ENCODE assay signal across 8 cellular contexts in the genomic region with DNA sequence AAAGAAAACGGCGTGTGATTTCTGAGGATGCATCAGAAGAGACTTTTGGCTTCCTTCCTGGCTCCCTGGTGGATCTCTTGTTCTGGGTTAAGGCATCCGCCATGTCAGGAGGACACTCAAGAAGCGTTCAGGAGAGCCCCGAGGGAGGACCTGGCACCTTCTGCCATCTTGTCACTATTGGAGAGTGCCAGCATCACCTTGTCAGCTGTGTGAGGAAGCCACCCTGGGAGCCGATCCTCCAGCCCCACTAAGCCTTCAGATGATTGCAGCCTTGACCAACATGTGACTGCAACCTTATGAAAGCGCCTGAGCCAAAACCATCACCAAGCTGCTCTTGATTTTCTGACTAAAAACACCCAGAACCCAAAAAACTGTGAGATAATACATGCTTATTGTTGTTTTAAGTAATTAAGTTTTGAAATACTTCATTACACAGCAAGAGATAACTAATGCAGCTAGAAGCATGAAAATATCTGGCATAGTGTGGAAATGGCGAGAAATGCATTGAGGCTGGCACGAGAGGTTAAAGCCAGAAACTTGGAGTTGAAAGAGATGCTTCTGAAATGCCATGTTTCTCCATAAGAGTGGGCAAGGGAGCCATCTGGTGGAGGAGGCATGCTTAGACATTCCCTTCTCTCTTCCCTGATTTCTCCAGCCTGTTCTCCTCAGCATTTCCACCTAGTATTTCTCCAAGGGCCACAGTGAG. TPM values are rescaled to one million over a fixed set of nuclear protein-coding genes. Genes with fewer than 3 reads are reported as not detected.
DNase-seq lines count a peak whose midpoint lies in the region; ATAC-seq and TF ChIP-seq lines count a peak whose summit lies in the region.

No MANE protein-coding gene starts in this region.

- H3K27ac ChIP-seq in SJSA1 (no peak overlapping the region), adrenal gland (no peak overlapping the region)

- intact Hi-C loops in adrenal gland (cut with DNase I): loop anchor here (5.0 to 10.0 kb wide), 2 partner anchors 34 to 157 kb away; partner anchors contain the start of gene ANKRD2 (in 1 of the 2)
- intact Hi-C loops in left ventricle myocardium superior (cut with micrococcal nuclease): no loop called here

- 54 to 60% (median 56%) methylated on average over 8 to 9 of the region's 9 CpGs for WGBS in adrenal gland, 4 donors

- ATAC-seq in left ventricle myocardium superior: peak; percentile 75
- ATAC-seq in GM18498 (IDR thresholded peaks at IDR 0.05; ENCODE audit: unreplicated experiment): no peak
- no peak for ATAC-seq in GM18519 (IDR thresholded peaks at IDR 0.05; ENCODE audit: low FRiP score, unreplicated experiment)

- TF ChIP-seq POLR2A in adrenal gland (IDR thresholded peaks at IDR 0.05): no peak

- no peaks in the 10 kb centered on the region for H3K27me3 ChIP-seq in SJSA1 (replicated peaks)
- no peaks in the 10 kb centered on the region for H3K27me3 ChIP-seq in adrenal gland

- TF ChIP-seq CTCF in adrenal gland (IDR thresholded peaks at IDR 0.05) (peak; percentile 65 to 95 (median 92)), retinal pigment epithelial cell (conservative IDR thresholded peaks at IDR 0.05; ENCODE audit: low read depth, low read length) (peak; percentile 90)

- peak; percentile 77 for DNase-seq in EL
- DNase-seq in M059J (ENCODE audit: low read depth): peak; percentile 77
- peak; percentile 62 to 63 for DNase-seq in SJSA1 (ENCODE audit: low read depth in 1 of 2, low spot score in 2 of 2)
- peak; percentile 68 to 90 (median 72) for DNase-seq in adrenal gland
- DNase-seq in left ventricle myocardium superior: no peak
- DNase-seq in retinal pigment epithelial cell (ENCODE audit: low read depth): no peak

- H3K4me3 ChIP-seq in SJSA1: no peak overlapping the region
- no peak overlapping the region for H3K4me3 ChIP-seq in adrenal gland
- H3K4me3 ChIP-seq in retinal pigment epithelial cell (ENCODE audit: low read length): no peak overlapping the region

- H3K4me1 ChIP-seq in SJSA1 (replicated peaks) (peaks cover 1% of the 10 kb centered on the region), adrenal gland (replicated peaks in 1 of 2) (no peaks in the 10 kb centered on the region)

- no peaks in the 10 kb centered on the region for H3K9me3 ChIP-seq in SJSA1 (replicated peaks)
- no peaks in the 10 kb centered on the region for H3K9me3 ChIP-seq in adrenal gland (replicated peaks in 1 of 3)

- H3K36me3 ChIP-seq in SJSA1 (no peaks in the 10 kb centered on the region), adrenal gland (replicated peaks in 1 of 2) (no peaks in the 10 kb centered on the region)

RNA-seq across cellular contexts. Expression of gene ZFYVE27, which starts 5.4 kb away (rescaled TPM):
- total RNA-seq in M059J (2014; rRNA removed; shearing (Covaris generic)): 9.0 and 19.2 TPM in 2 replicates
- 20.8 and 20.9 TPM in 2 replicates for total RNA-seq in SJSA1 (2014; rRNA removed; shearing (Covaris generic))
- 10 to 100 TPM; 26.7 to 45.3 (median 32.4) TPM for total RNA-seq in adrenal gland
- 10 to 100 TPM; 23.6 to 39.3 (median 31.7) TPM for polyA plus RNA-seq in adrenal gland
- 13.7 TPM for total RNA-seq in left ventricle myocardium superior

RNA-seq across cellular contexts. Expression of gene MARVELD1, which starts 18.0 kb away (rescaled TPM):
- total RNA-seq in M059J (2014; rRNA removed; shearing (Covaris generic)): 24.8 and 46.3 TPM in 2 replicates
- 30.7 and 36.5 TPM in 2 replicates for total RNA-seq in SJSA1 (2014; rRNA removed; shearing (Covaris generic))
- total RNA-seq in adrenal gland (10 to 100 TPM in 4 of 8 donors, 1 to 10 TPM in 4; 4.2 to 23.5 (median 10.2) TPM), left ventricle myocardium superior (7.1 TPM)
- polyA plus RNA-seq in adrenal gland: 10 to 100 TPM in 2 of 3 donors, 1 to 10 TPM in 1; 6.3 to 11.7 (median 10.7) TPM

RNA-seq across cellular contexts. Expression of gene SFRP5, which starts 40.3 kb away (rescaled TPM):
- not detected in 2 replicates for total RNA-seq in M059J (2014; rRNA removed; shearing (Covaris generic))
- total RNA-seq in SJSA1 (2014; rRNA removed; shearing (Covaris generic)): not detected in 2 replicates
- total RNA-seq in adrenal gland: 10 to 100 TPM in 2 of 8 donors, 1 to 10 TPM in 3, under 1 TPM in 3; 0.32 to 12.9 (median 1.9) TPM
- polyA plus RNA-seq in adrenal gland: 10 to 100 TPM in 1 of 3 donors, 1 to 10 TPM in 2; 8.0 to 43.4 (median 8.7) TPM
- total RNA-seq in left ventricle myocardium superior: 1.3 TPM

RNA-seq across cellular contexts. Expression of gene AVPI1, which starts 44.5 kb away (rescaled TPM):
- total RNA-seq in M059J (2014; rRNA removed; shearing (Covaris generic)): 13.3 and 20.6 TPM in 2 replicates
- total RNA-seq in SJSA1 (2014; rRNA removed; shearing (Covaris generic)): 4.3 and 8.6 TPM in 2 replicates
- total RNA-seq in adrenal gland: 10 to 100 TPM; 13.1 to 73.6 (median 26.1) TPM
- polyA plus RNA-seq in adrenal gland: 10 to 100 TPM; 15.4 to 19.7 (median 15.7) TPM
- 8.9 TPM for total RNA-seq in left ventricle myocardium superior

Comparison
In these comparisons a context has a peak if more than half of its experiments do, and no peak if none do; other contexts are left out.
1. DNase-seq: peak in EL (single experiment), M059J (single experiment), SJSA1 (2 of 2) and adrenal gland (7 of 7); none in left ventricle myocardium superior (single experiment) and retinal pigment epithelial cell (single experiment).